Comparison of ENCODE assay signal across 29 cellular contexts in the genomic region with DNA sequence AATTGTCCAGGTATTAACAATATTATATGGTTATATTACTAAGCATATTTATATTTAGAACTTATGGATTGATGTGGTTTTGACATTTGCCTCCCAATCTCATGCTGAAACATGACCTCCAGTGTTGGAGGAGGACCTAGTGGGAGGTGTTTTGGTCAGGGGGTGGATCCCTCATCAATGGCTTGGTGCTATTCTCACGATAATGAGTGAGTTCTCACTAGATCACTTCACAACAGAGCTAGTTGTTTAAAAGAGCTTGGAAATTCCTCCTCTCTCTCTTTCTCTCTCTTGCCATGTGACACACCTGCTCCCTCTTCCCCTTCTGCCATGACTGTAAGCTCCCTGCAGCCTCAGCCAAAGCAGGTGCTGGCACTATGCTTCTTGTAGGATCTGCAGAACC. TPM values are rescaled to one million over a fixed set of nuclear protein-coding genes. Genes with fewer than 3 reads are reported as not detected.
"Had no signal": no experiment of that assay in that cellular context is flagged by ENCODE, and none has a peak within 500 bp of the region (broad histone marks: within the 10 kb centered on the region; RNA-seq: fewer than 3 reads in every experiment).

No MANE protein-coding gene starts in this region.

- H3K27ac Mint-ChIP-seq: naive thymus-derived CD4-positive, alpha-beta T cell; natural killer cell; nephron; neural progenitor cell; progenitor cell of endocrine pancreas; stimulated activated memory B cell treated with anti-CD40 and anti-IgM and Interleukin-4, amounts not matched to agents 10 μg/mL and 1 μg/mL and 100 μg/mL, for 72 hours; stimulated activated naive CD8-positive, alpha-beta T cell treated with anti-CD3 and anti-CD28 coated beads, Interleukin-15, amount 100 ng/mL, for 72 hours; type B pancreatic cell had no signal

- H3K9me3 ChIP-seq: ovary, psoas muscle, right lobe of liver, sigmoid colon, thoracic aorta, thyroid gland, upper lobe of right lung, uterus had no signal

- H3K36me3 ChIP-seq: neural progenitor cell, ovary, right lobe of liver, sigmoid colon, thoracic aorta, thyroid gland, tibial nerve, upper lobe of right lung, uterus had no signal

- H3K27me3 ChIP-seq: neural progenitor cell, ovary, right lobe of liver, sigmoid colon, thyroid gland, tibial nerve, upper lobe of right lung, uterus had no signal

- H3K27ac ChIP-seq: neural progenitor cell, ovary, parathyroid adenoma, psoas muscle, right lobe of liver, sigmoid colon, thoracic aorta, thyroid gland, tibial nerve, upper lobe of right lung, uterus had no signal

- H3K9ac ChIP-seq: neural progenitor cell, parathyroid adenoma had no signal

- H3K4me1 Mint-ChIP-seq: naive thymus-derived CD4-positive, alpha-beta T cell; natural killer cell; nephron; neural progenitor cell; stimulated activated memory B cell treated with anti-CD40 and anti-IgM and Interleukin-4, amounts not matched to agents 10 μg/mL and 1 μg/mL and 100 μg/mL, for 72 hours; stimulated activated naive CD8-positive, alpha-beta T cell treated with anti-CD3 and anti-CD28 coated beads, Interleukin-15, amount 100 ng/mL, for 72 hours had no signal

- ATAC-seq: naive thymus-derived CD4-positive, alpha-beta T cell; natural killer cell; psoas muscle; right cardiac atrium; right lobe of liver; stimulated activated memory B cell treated with anti-CD40 and anti-IgM and Interleukin-4, amounts not matched to agents 10 μg/mL and 1 μg/mL and 100 μg/mL, for 72 hours; stimulated activated naive CD8-positive, alpha-beta T cell treated with anti-CD3 and anti-CD28 coated beads, Interleukin-15, amount 100 ng/mL, for 72 hours; stimulated activated naive CD8-positive, alpha-beta T cell treated with anti-CD3 and anti-CD28 coated beads, Interleukin-15, Interleukin-2, amounts not matched to agents 100 U/mL and 50 U/mL, for 24 hours; upper lobe of right lung had no signal

- FAIRE-seq: small intestine had no signal

- H3K27me3 Mint-ChIP-seq: naive thymus-derived CD4-positive, alpha-beta T cell; progenitor cell of endocrine pancreas; stimulated activated memory B cell treated with anti-CD40 and anti-IgM and Interleukin-4, amounts not matched to agents 10 μg/mL and 1 μg/mL and 100 μg/mL, for 72 hours; stimulated activated naive CD8-positive, alpha-beta T cell treated with anti-CD3 and anti-CD28 coated beads, Interleukin-15, amount 100 ng/mL, for 72 hours; type B pancreatic cell had no signal

- H3K4me1 ChIP-seq: neural progenitor cell, parathyroid adenoma, psoas muscle, right lobe of liver, sigmoid colon, thyroid gland, tibial nerve, upper lobe of right lung, uterus had no signal

- H3K9me3 Mint-ChIP-seq: neural progenitor cell, type B pancreatic cell had no signal

- DNase-seq: naive thymus-derived CD4-positive, alpha-beta T cell; natural killer cell; occipital lobe; ovary; posterior cingulate gyrus; psoas muscle; right cardiac atrium; right lobe of liver; sigmoid colon; small intestine; stimulated activated CD4-positive, alpha-beta T cell treated with anti-CD3 and anti-CD28 coated beads, Interleukin-15, amount 100 ng/mL, for 24 hours; stimulated activated CD4-positive, alpha-beta T cell treated with anti-CD3 and anti-CD28 coated beads, Interleukin-2, amount 100 ng/mL, for 24 hours; stimulated activated CD4-positive, alpha-beta T cell treated with anti-CD3 and anti-CD28 coated beads, Interleukin-2, amount 100 ng/mL, for 48 hours; stimulated activated CD4-positive, alpha-beta T cell treated with anti-CD3 and anti-CD28 coated beads, Interleukin-4, amount 100 ng/mL, for 24 hours; stimulated activated naive CD4-positive, alpha-beta T cell; stimulated activated naive CD8-positive, alpha-beta T cell treated with anti-CD3 and anti-CD28 coated beads, Interleukin-15, amount 100 ng/mL, for 72 hours; stimulated activated naive CD8-positive, alpha-beta T cell treated with anti-CD3 and anti-CD28 coated beads, Interleukin-15, Interleukin-2, amounts not matched to agents 100 U/mL and 50 U/mL, for 24 hours; thyroid gland; upper lobe of right lung; uterus had no signal

- H3K4me2 ChIP-seq: neural progenitor cell had no signal

- H3K4me3 Mint-ChIP-seq: naive thymus-derived CD4-positive, alpha-beta T cell; natural killer cell; nephron; neural progenitor cell; stimulated activated memory B cell treated with anti-CD40 and anti-IgM and Interleukin-4, amounts not matched to agents 10 μg/mL and 1 μg/mL and 100 μg/mL, for 72 hours; stimulated activated naive CD8-positive, alpha-beta T cell treated with anti-CD3 and anti-CD28 coated beads, Interleukin-15, amount 100 ng/mL, for 72 hours; type B pancreatic cell had no signal

- H3K79me2 ChIP-seq: parathyroid adenoma had no signal

- H3K4me3 ChIP-seq: neural progenitor cell, ovary, psoas muscle, right lobe of liver, sigmoid colon, thoracic aorta, thyroid gland, tibial nerve, upper lobe of right lung, uterus had no signal

- H2AFZ ChIP-seq: neural progenitor cell, parathyroid adenoma had no signal

- H3K36me3 Mint-ChIP-seq: naive thymus-derived CD4-positive, alpha-beta T cell; natural killer cell; neural progenitor cell; type B pancreatic cell had no signal

RNA-seq across cellular contexts. Expression of gene TFEC, which starts 19.0 kb away (rescaled TPM):
- total RNA-seq: progenitor cell of endocrine pancreas had no signal
- polyA plus RNA-seq: naive thymus-derived CD4-positive, alpha-beta T cell; neural cell had no signal
